ENCODE assay signal across 2 cellular contexts in genomic region chr7:35508623-35509400, GRCh38.
TF ChIP-seq lines count a peak whose summit lies in the region.

No MANE protein-coding gene starts in this region.

TF ChIP-seq in GM12878, 131 proteins besides CTCF, POLR2A, EP300 and RAD21 (continued from another document):
- TF ChIP-seq PKNOX1 (IDR thresholded peaks at IDR 0.05) (no peak), MYB (IDR thresholded peaks at IDR 0.05; ENCODE audit: borderline replicate concordance, low read depth, low read length) (no peak), CBFB (IDR thresholded peaks at IDR 0.05; ENCODE audit: low read depth) (no peak), RUNX3 (IDR thresholded peaks at IDR 0.05; ENCODE audit: low read length) (no peak), RBBP5 (conservative IDR thresholded peaks at IDR 0.05) (no peak), PML (IDR thresholded peaks at IDR 0.05; ENCODE audit: low read length) (no peak)

TF ChIP-seq in liver, 16 proteins besides CTCF, POLR2A, EP300 and RAD21 (continued from another document):
- TF ChIP-seq ATF3 (IDR thresholded peaks at IDR 0.05) (no peak), ZBTB33 (IDR thresholded peaks at IDR 0.05) (peak; percentile 24), HNF4G (IDR thresholded peaks at IDR 0.05) (peak; percentile 47)
TF ChIP-seq in liver: peak in this region for 11.
